18 cellular contexts compared by ENCODE assay signal in genomic region chr11:78941226-78941851, GRCh38.
DNase-seq lines count a peak whose midpoint lies in the region; ATAC-seq and TF ChIP-seq lines count a peak whose summit lies in the region.
"Had no signal": no experiment of that assay in that cellular context is flagged by ENCODE, and none has a peak within 500 bp of the region (broad histone marks: within the 10 kb centered on the region; RNA-seq: fewer than 3 reads in every experiment).

No MANE protein-coding gene starts in this region.

- peak overlapping the region; percentile 37 for H3K4me2 ChIP-seq in MM.1S (ENCODE audit: low read depth, low read length)
- H3K4me2 ChIP-seq: BLaER1 treated with 17β-estradiol and CSF1 and Interleukin-3, amounts not matched to agents 10 nM and 100 nM; KMS-11 had no signal

- no peaks in the 10 kb centered on the region for H3K79me2 ChIP-seq in MM.1S (ENCODE audit: low read length)

- H3K9me2 ChIP-seq in MM.1S (replicated peaks; ENCODE audit: insufficient read depth, low read length): no peaks in the 10 kb centered on the region

- H3F3A ChIP-seq in MM.1S (ENCODE audit: insufficient read depth, low read length): 0 out of 2 replicates have a peak, but pooled peaks cover 2% of the 10 kb centered on the region

- H3K4me3 ChIP-seq in MM.1S (ENCODE audit: low read length): no peak overlapping the region
- no peak overlapping the region for H3K4me3 ChIP-seq in mesodermal cell (ENCODE audit: extremely low read depth, insufficient read depth, low read length, poor library complexity, severe bottlenecking)
- H3K4me3 ChIP-seq: BLaER1 treated with 17β-estradiol and CSF1 and Interleukin-3, amounts not matched to agents 10 nM and 100 nM; HAP-1; SK-N-MC had no signal

- 73 to 92% methylated on average over 6 to 9 of the region's 10 CpGs for WGBS in mesodermal cell (ENCODE audit: insufficient coverage in 2 of 2), 2 experiments

- H3K27ac ChIP-seq in MM.1S (ENCODE audit: low read length) (peak overlapping the region; percentile 59; the same call in 1 of the 2 replicates), mesodermal cell (ENCODE audit: low read depth, low read length, severe bottlenecking) (peak overlapping the region; percentile 79)
- H3K27ac ChIP-seq: BLaER1 treated with 17β-estradiol and CSF1 and Interleukin-3, amounts not matched to agents 10 nM and 100 nM; KMS-11; SK-N-MC had no signal

- H4K20me1 ChIP-seq in MM.1S (ENCODE audit: insufficient read depth, low read length): no peaks in the 10 kb centered on the region
- H4K20me1 ChIP-seq: BLaER1 treated with 17β-estradiol and CSF1 and Interleukin-3, amounts not matched to agents 10 nM and 100 nM had no signal

- H3K36me3 ChIP-seq in MM.1S (replicated peaks; ENCODE audit: insufficient read depth, low read length) (no peaks in the 10 kb centered on the region), mesodermal cell (ENCODE audit: control insufficient read depth, insufficient read depth, low read length) (no peaks in the 10 kb centered on the region)
- H3K36me3 ChIP-seq: BLaER1 treated with 17β-estradiol and CSF1 and Interleukin-3, amounts not matched to agents 10 nM and 100 nM; HAP-1 had no signal

- DNase-seq in ELF-1 (ENCODE audit: low read depth, low spot score): peak; percentile 65
- DNase-seq in MM.1S: peak; percentile 87
- peak; percentile 100 for DNase-seq in RPMI8226
- DNase-seq: activated CD4-positive, alpha-beta T cell treated with anti-CD3 and anti-CD28 coated beads, Interleukin-2, amount 50 U/mL, for 48 hours; cerebellar nuclear complex; immature natural killer cell; midbrain; occipital lobe; OCI-M1; stimulated activated naive CD8-positive, alpha-beta T cell treated with anti-CD3 and anti-CD28 coated beads, Interleukin-15, Interleukin-2, amounts not matched to agents 100 U/mL and 50 U/mL, for 24 hours had no signal

- ATAC-seq in GM19452 (IDR thresholded peaks at IDR 0.05; ENCODE audit: unreplicated experiment): no peak
- ATAC-seq in HG03139 (IDR thresholded peaks at IDR 0.05; ENCODE audit: unreplicated experiment): no peak
- ATAC-seq in GM21529 (IDR thresholded peaks at IDR 0.05; ENCODE audit: unreplicated experiment): no peak
- ATAC-seq: stimulated activated naive CD8-positive, alpha-beta T cell treated with anti-CD3 and anti-CD28 coated beads, Interleukin-15, Interleukin-2, amounts not matched to agents 100 U/mL and 50 U/mL, for 24 hours had no signal

- H3K9ac ChIP-seq in MM.1S (ENCODE audit: low read length): no peak overlapping the region
- H3K9ac ChIP-seq: BLaER1 treated with 17β-estradiol and CSF1 and Interleukin-3, amounts not matched to agents 10 nM and 100 nM; KMS-11 had no signal

- H2AFZ ChIP-seq in MM.1S (ENCODE audit: low read length): peak overlapping the region; percentile 34; the same call in 1 of the 2 replicates

- no peaks in the 10 kb centered on the region for H3K27me3 ChIP-seq in MM.1S (replicated peaks; ENCODE audit: insufficient read depth, low read length)
- H3K27me3 ChIP-seq: BLaER1 treated with 17β-estradiol and CSF1 and Interleukin-3, amounts not matched to agents 10 nM and 100 nM had no signal

- no peak for TF ChIP-seq CTCF in MM.1S (IDR thresholded peaks at IDR 0.05; ENCODE audit: low read length)

- no peaks in the 10 kb centered on the region for H3K9me3 ChIP-seq in MM.1S (replicated peaks; ENCODE audit: insufficient read depth, low read length)
- peaks cover 5% of the 10 kb centered on the region for H3K9me3 ChIP-seq in mesodermal cell (ENCODE audit: control insufficient read depth, low read length)
- H3K9me3 ChIP-seq: HAP-1 had no signal

- H3K4me1 ChIP-seq in MM.1S (ENCODE audit: low read length) (peaks cover 19% of the 10 kb centered on the region), mesodermal cell (ENCODE audit: control insufficient read depth, insufficient read depth, low read length, poor library complexity, severe bottlenecking) (peaks cover 33% of the 10 kb centered on the region)
- H3K4me1 ChIP-seq: HAP-1 had no signal
